ENCODE assay signal across 9 cellular contexts in genomic region chr10:6136215-6137201, GRCh38. TPM values are rescaled to one million over a fixed set of nuclear protein-coding genes. Genes with fewer than 3 reads are reported as not detected.
A peak's percentile ranks its signal among the peaks of the same experiment; 100 is the strongest.
DNase-seq lines count a peak whose midpoint lies in the region; ATAC-seq and TF ChIP-seq lines count a peak whose summit lies in the region.
"Had no signal": no experiment of that assay in that cellular context is flagged by ENCODE, and none has a peak within 500 bp of the region (broad histone marks: within the 10 kb centered on the region; RNA-seq: fewer than 3 reads in every experiment).

No MANE protein-coding gene starts in this region.

- H3K9me3 ChIP-seq in mucosa of descending colon, result no peaks in the 10 kb centered on the region
- H3K9me3 ChIP-seq: uterus had no signal

- peaks cover 46% of the 10 kb centered on the region for H3K4me1 Mint-ChIP-seq in T-helper 2 cell treated with Interferon-gamma antibody and Interleukin-4, amounts not matched to agents 5 μg/mL and 100 μg/mL, for 36 hours (ENCODE audit: low read depth)

- H3K27ac Mint-ChIP-seq in T-helper 2 cell treated with Interferon-gamma antibody and Interleukin-4, amounts not matched to agents 5 μg/mL and 100 μg/mL, for 36 hours, result peak overlapping the region; percentile 68

- ATAC-seq in HG02571 (IDR thresholded peaks at IDR 0.05; ENCODE audit: unreplicated experiment) (peak; percentile 38), mucosa of descending colon (no peak)

- TF ChIP-seq CTCF in GM12864 (IDR thresholded peaks at IDR 0.05; ENCODE audit: low read depth, low read length, missing control alignments), result peak; percentile 6
- TF ChIP-seq CTCF in mucosa of descending colon (IDR thresholded peaks at IDR 0.05), result no peak

- H3K4me3 ChIP-seq in GM12864 (ENCODE audit: low read depth, low read length) (peak overlapping the region; percentile 36), mucosa of descending colon (no peak overlapping the region)
- H3K4me3 ChIP-seq: uterus had no signal

- H3K4me1 ChIP-seq in mucosa of descending colon (ENCODE audit: low read depth), result peaks cover 9% of the 10 kb centered on the region
- H3K4me1 ChIP-seq: uterus had no signal

- DNase-seq in GM12864 (ENCODE audit: low read depth) (peak; percentile 49), fibroblast of peridontal ligament (ENCODE audit: extremely low read depth) (peak; percentile 82), HT-29 (ENCODE audit: low spot score) (no peak), mucosa of descending colon (no peak), DMS153 treated with DMSO at 0.1 percent for 48 hours (lab: John Stamatoyannopoulos, UW; ENCODE audit: unreplicated experiment) (no peak), NCI-H2081 (lab: John Stamatoyannopoulos, UW) (no peak)
- peak; percentile 75 for DNase-seq in T-helper 2 cell treated with Interferon-gamma antibody and Interleukin-4, amounts not matched to agents 5 μg/mL and 100 μg/mL, for 36 hours (ENCODE audit: low spot score)

- peak overlapping the region; percentile 31 for H3K4me3 Mint-ChIP-seq in T-helper 2 cell treated with Interferon-gamma antibody and Interleukin-4, amounts not matched to agents 5 μg/mL and 100 μg/mL, for 36 hours

- H3K36me3 Mint-ChIP-seq in T-helper 2 cell treated with Interferon-gamma antibody and Interleukin-4, amounts not matched to agents 5 μg/mL and 100 μg/mL, for 36 hours (ENCODE audit: low read depth), result no peaks in the 10 kb centered on the region

- peaks cover 16% of the 10 kb centered on the region for H3K27me3 Mint-ChIP-seq in T-helper 2 cell treated with Interferon-gamma antibody and Interleukin-4, amounts not matched to agents 5 μg/mL and 100 μg/mL, for 36 hours (ENCODE audit: low read depth)

- no peaks in the 10 kb centered on the region for H3K36me3 ChIP-seq in mucosa of descending colon (ENCODE audit: low read depth)
- H3K36me3 ChIP-seq: uterus had no signal

- H3K9me3 Mint-ChIP-seq in T-helper 2 cell treated with Interferon-gamma antibody and Interleukin-4, amounts not matched to agents 5 μg/mL and 100 μg/mL, for 36 hours, result no peaks in the 10 kb centered on the region

- intact Hi-C loops in mucosa of descending colon (cut with DNase I, micrococcal nuclease), result no loop called here

RNA-seq across cellular contexts. Expression of gene RBM17, which starts 47.7 kb away (rescaled TPM):
- total RNA-seq in HT-29 (2014; rRNA removed; shearing (Covaris generic)), result 47.7 and 48.7 TPM in 2 replicates
- 100 to 1,000 TPM in 1 of 3 donors, 10 to 100 TPM in 2; 87.4 to 100 (median 90.8) TPM for total RNA-seq in mucosa of descending colon

Comparison
In these comparisons a context has a peak if more than half of its experiments do, and no peak if none do; other contexts are left out.
1. DNase-seq: peak in GM12864 (single experiment), T-helper 2 cell treated with Interferon-gamma antibody and Interleukin-4, amounts not matched to agents 5 μg/mL and 100 μg/mL, for 36 hours (single experiment) and fibroblast of peridontal ligament (single experiment); none in HT-29 (single experiment), mucosa of descending colon (0 of 3), DMS153 treated with DMSO at 0.1 percent for 48 hours (single experiment) and NCI-H2081 (0 of 2).